In genomic region chr5:134893748-134894505, GRCh38 we compare ENCODE assay signal across 23 cellular contexts.
"Had no signal": no experiment of that assay in that cellular context is flagged by ENCODE, and none has a peak within 500 bp of the region (broad histone marks: within the 10 kb centered on the region; RNA-seq: fewer than 3 reads in every experiment).

No MANE protein-coding gene starts in this region.

- FAIRE-seq: TTC549 had no signal

- ATAC-seq: activated naive CD4-positive, alpha-beta T cell treated with anti-CD3 and anti-CD28 coated beads, Interleukin-2, amount 50 U/mL, for 72 hours had no signal

- H3K4me2 ChIP-seq: PC-9 had no signal

- H3K4me1 ChIP-seq: breast epithelium, colonic mucosa had no signal

- H3K27me3 Mint-ChIP-seq: activated CD4-positive, alpha-beta memory T cell treated with anti-CD3 and anti-CD28 coated beads for 36 hours; activated CD4-positive, alpha-beta T cell treated with anti-CD3 and anti-CD28 coated beads, Interleukin-2, amount 10 ng/mL, durations not matched to agents 7 days and 5 days had no signal

- H3K4me3 ChIP-seq: breast epithelium, colonic mucosa, MG63, PC-9 had no signal

- H3K4me3 Mint-ChIP-seq: activated CD4-positive, alpha-beta memory T cell treated with anti-CD3 and anti-CD28 coated beads for 36 hours; activated CD4-positive, alpha-beta T cell treated with anti-CD3 and anti-CD28 coated beads, Interleukin-2, amount 10 ng/mL, durations not matched to agents 7 days and 5 days had no signal

- DNase-seq: activated CD4-positive, alpha-beta memory T cell treated with anti-CD3 and anti-CD28 coated beads for 36 hours; activated CD4-positive, alpha-beta T cell treated with anti-CD3 and anti-CD28 coated beads, Interleukin-2, amount 10 ng/mL, durations not matched to agents 7 days and 5 days; activated CD4-positive, CD25-positive, alpha-beta regulatory T cell; activated naive CD4-positive, alpha-beta T cell; activated T-cell treated with anti-CD3 and anti-CD28 coated beads for 4 hours; aorta; caudate nucleus; colonic mucosa; MG63; MV-4-11; NCI-H1092 treated with DMSO at 0.1 percent for 48 hours; NCI-H1417 treated with DMSO at 0.1 percent for 48 hours; NCI-H1694; NCI-H2029; NCI-H510A treated with DMSO at 0.1 percent for 48 hours; NCI-H69; PC-9; SIG-M5; T-helper 2 cell; T1000 had no signal

- H3K36me3 ChIP-seq: breast epithelium, colonic mucosa had no signal

- H3K27ac ChIP-seq: breast epithelium, colonic mucosa, PC-9 had no signal

- H3K9me3 Mint-ChIP-seq: activated CD4-positive, alpha-beta memory T cell treated with anti-CD3 and anti-CD28 coated beads for 36 hours; activated CD4-positive, alpha-beta T cell treated with anti-CD3 and anti-CD28 coated beads, Interleukin-2, amount 10 ng/mL, durations not matched to agents 7 days and 5 days; activated naive CD4-positive, alpha-beta T cell treated with anti-CD3 and anti-CD28 coated beads, Interleukin-2, amount 50 U/mL, for 72 hours had no signal

- H3K27ac Mint-ChIP-seq: activated CD4-positive, alpha-beta memory T cell treated with anti-CD3 and anti-CD28 coated beads for 36 hours; activated CD4-positive, alpha-beta T cell treated with anti-CD3 and anti-CD28 coated beads, Interleukin-2, amount 10 ng/mL, durations not matched to agents 7 days and 5 days had no signal

- H3K27me3 ChIP-seq: breast epithelium, colonic mucosa, MG63 had no signal

- H3K9me3 ChIP-seq: breast epithelium, colonic mucosa had no signal

- H2AFZ ChIP-seq: PC-9 had no signal
